In the genomic region with DNA sequence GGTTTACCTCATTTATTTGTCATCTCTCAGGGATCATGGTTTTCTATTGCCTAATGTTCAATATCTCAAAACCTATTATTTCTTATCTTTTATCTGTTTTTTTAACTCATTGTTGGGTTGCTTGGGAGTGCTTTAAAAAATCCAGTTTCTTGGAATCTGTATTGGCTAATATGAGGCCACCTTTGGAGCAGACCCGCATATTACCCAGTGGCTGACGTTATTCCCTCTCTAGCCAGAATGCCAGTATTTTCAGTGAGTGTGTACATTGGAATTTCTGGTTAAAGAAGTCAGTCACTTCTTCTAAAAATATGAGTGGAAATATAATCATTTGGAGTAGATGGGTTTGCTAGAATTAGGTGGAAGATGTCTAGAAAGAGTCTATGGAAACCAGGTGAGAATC, we compare ENCODE assay signal across 8 cellular contexts. TPM values are rescaled to one million over a fixed set of nuclear protein-coding genes. Genes with fewer than 3 reads are reported as not detected.
"Had no signal": no experiment of that assay in that cellular context is flagged by ENCODE, and none has a peak within 500 bp of the region (broad histone marks: within the 10 kb centered on the region; RNA-seq: fewer than 3 reads in every experiment).

No MANE protein-coding gene starts in this region.

- ATAC-seq: GM23338, HCT116, K562 had no signal

- H3K4me3 ChIP-seq: GM23338, K562 had no signal

- H3K4me2 ChIP-seq: GM23338 had no signal

- DNase-seq: H9, HFFc6, IMR-90, KG1 had no signal

- H2AFZ ChIP-seq: GM23338 had no signal

RNA-seq across cellular contexts. Expression of a gene that starts 38.3 kb away (rescaled TPM):
- total RNA-seq: HFFc6, HT-29, IMR-90, K562 had no signal
